9 cellular contexts compared by ENCODE assay signal in genomic region chr19:6279931-6280591, GRCh38. TPM values are rescaled to one million over a fixed set of nuclear protein-coding genes. Genes with fewer than 3 reads are reported as not detected.
DNase-seq lines count a peak whose midpoint lies in the region; ATAC-seq, FAIRE-seq and TF ChIP-seq lines count a peak whose summit lies in the region.
"Had no signal": no experiment of that assay in that cellular context is flagged by ENCODE, and none has a peak within 500 bp of the region (broad histone marks: within the 10 kb centered on the region; RNA-seq: fewer than 3 reads in every experiment).

TSS of gene MLLT1 (minus strand) at chr19:6279975. CDS start at chr19:6279784, 191 bp downstream.

- peak; percentile 92 for ATAC-seq in GM19025 (IDR thresholded peaks at IDR 0.05; ENCODE audit: low read depth, unreplicated experiment)
- ATAC-seq in HG03342 (IDR thresholded peaks at IDR 0.05; ENCODE audit: unreplicated experiment) = peak; percentile 89

- intact Hi-C loops in kidney (cut with DNase I) = no loop called here

- FAIRE-seq in kidney (lab: Jason Lieb, UNC) = no peak
- FAIRE-seq: TTC549 had no signal

- H3K36me3 ChIP-seq in kidney (ENCODE audit: control insufficient read depth in 1 of 2, insufficient read depth in 2 of 2, low read length in 2 of 2) = no peaks in the 10 kb centered on the region

- peak within 1 kb of the TSS; percentile 45 to 55 for H3K27ac ChIP-seq in kidney (ENCODE audit: low read depth in 2 of 2, low read length in 2 of 2)

- DNase-seq in AG10803 (ENCODE audit: low read depth) (peak; percentile 99), NCI-H510A (lab: John Stamatoyannopoulos, UW) (peak; percentile 94), cerebellar nuclear complex (lab: John Stamatoyannopoulos, UW) (peak; percentile 79 to 92), kidney (peak; percentile 99)
- DNase-seq in activated CD4-positive, alpha-beta T cell treated with anti-CD3 and anti-CD28 coated beads for 1 hour = peak; percentile 92
- peak; percentile 98 for DNase-seq in stimulated activated CD4-positive, alpha-beta T cell treated with anti-CD3 and anti-CD28 coated beads, Interleukin-15, amount 100 ng/mL, for 24 hours

- H3K4me1 ChIP-seq in kidney (ENCODE audit: control insufficient read depth in 1 of 2, insufficient read depth in 1 of 2, low read depth in 1 of 2, low read length in 2 of 2) = peaks cover 26 to 29% of the 10 kb centered on the region in 2 donors

- H3K4me3 ChIP-seq in AG10803 (ENCODE audit: low read length) = peak within 1 kb of the TSS; percentile 86
- peak within 1 kb of the TSS; percentile 59 to 76 for H3K4me3 ChIP-seq in kidney (ENCODE audit: low read length in 2 of 2)

- H3K9ac ChIP-seq in kidney (ENCODE audit: low read length in 2 of 2) = peak within 1 kb of the TSS; percentile 60 to 88

- peak; percentile 48 for TF ChIP-seq CTCF in AG10803 (conservative IDR thresholded peaks at IDR 0.05; ENCODE audit: low read length)
- peak; percentile 57 for TF ChIP-seq CTCF in kidney (IDR thresholded peaks at IDR 0.05; ENCODE audit: borderline replicate concordance, extremely low read depth, insufficient read depth)

- no peaks in the 10 kb centered on the region for H3K9me3 ChIP-seq in kidney (ENCODE audit: control insufficient read depth in 1 of 2, low read length in 2 of 2)

RNA-seq across cellular contexts. Expression of gene MLLT1, which starts in this region (rescaled TPM):
- 53.2 TPM for total RNA-seq in kidney
- polyA plus RNA-seq in kidney (ENCODE audit: insufficient read depth, low read depth, low replicate concordance) = 32.0 TPM

Comparison
In these comparisons a context has a peak if more than half of its experiments do, and no peak if none do; other contexts are left out.
1. Peak in every context shown above with its lines: DNase-seq, ATAC-seq, H3K4me3 ChIP-seq and H3K27ac ChIP-seq.